In genomic region chr5:54681036-54681435, GRCh38 we compare ENCODE assay signal across 22 cellular contexts.
"Had no signal": no experiment of that assay in that cellular context is flagged by ENCODE, and none has a peak within 500 bp of the region (broad histone marks: within the 10 kb centered on the region; RNA-seq: fewer than 3 reads in every experiment).

No MANE protein-coding gene starts in this region.

- H3K36me3 ChIP-seq: cardiac muscle cell, SJSA1 had no signal

- H3K9me3 ChIP-seq: SJSA1 had no signal

- H3K27me3 Mint-ChIP-seq: activated CD8-positive, alpha-beta T cell treated with anti-CD3 and anti-CD28 coated beads for 36 hours had no signal

- ATAC-seq: activated CD4-positive, CD25-positive, alpha-beta regulatory T cell treated with anti-CD3 and anti-CD28 coated beads, Interleukin-2, amount 50 U/mL, for 24 hours; activated CD8-positive, alpha-beta T cell treated with anti-CD3 and anti-CD28 coated beads for 36 hours; activated T-cell treated with anti-CD3 and anti-CD28 coated beads, Interleukin-2, amount 50 U/mL, for 72 hours; PC-3 had no signal

- H3K27ac Mint-ChIP-seq: activated CD8-positive, alpha-beta T cell treated with anti-CD3 and anti-CD28 coated beads for 36 hours; activated naive CD8-positive, alpha-beta T cell treated with anti-CD3 and anti-CD28 coated beads, Interleukin-2, amount 10 ng/mL, durations not matched to agents 7 days and 5 days; activated T-cell treated with anti-CD3 and anti-CD28 coated beads, Interleukin-2, amount 50 U/mL, for 72 hours; brain; T-helper 1 cell treated with Interleukin-12 subunit alpha and Interleukin-12 subunit beta and Interleukin-4 antibody, amounts not matched to agents 30 μg/mL and 1 μg/mL, for 36 hours had no signal

- H3K4me3 Mint-ChIP-seq: activated CD8-positive, alpha-beta T cell treated with anti-CD3 and anti-CD28 coated beads for 36 hours; activated naive CD8-positive, alpha-beta T cell treated with anti-CD3 and anti-CD28 coated beads, Interleukin-2, amount 10 ng/mL, durations not matched to agents 7 days and 5 days; activated T-cell treated with anti-CD3 and anti-CD28 coated beads, Interleukin-2, amount 50 U/mL, for 72 hours; brain; T-helper 1 cell treated with Interleukin-12 subunit alpha and Interleukin-12 subunit beta and Interleukin-4 antibody, amounts not matched to agents 30 μg/mL and 1 μg/mL, for 36 hours had no signal

- H3K4me3 ChIP-seq: cardiac muscle cell, SJSA1 had no signal

- H3K4me1 Mint-ChIP-seq: brain had no signal

- H3K27me3 ChIP-seq: cardiac muscle cell, SJSA1 had no signal

- H3K36me3 Mint-ChIP-seq: brain had no signal

- H3K27ac ChIP-seq: cardiac muscle cell, SJSA1 had no signal

- DNase-seq: activated CD4-positive, alpha-beta T cell treated with anti-CD3 and anti-CD28 coated beads for 4 hours; activated CD8-positive, alpha-beta memory T cell treated with anti-CD3 and anti-CD28 coated beads, Interleukin-2, amount 50 U/mL, for 4 hours; activated CD8-positive, alpha-beta T cell treated with anti-CD3 and anti-CD28 coated beads for 36 hours; activated naive CD4-positive, alpha-beta T cell treated with anti-CD3 and anti-CD28 coated beads, Interleukin-2, amount 50 U/mL, for 16 hours; activated naive CD8-positive, alpha-beta T cell treated with anti-CD3 and anti-CD28 coated beads, Interleukin-2, amount 10 ng/mL, durations not matched to agents 7 days and 5 days; activated T-cell treated with anti-CD3 and anti-CD28 coated beads, Interleukin-2, amount 50 U/mL, for 72 hours; Karpas-422; MM.1S; NCI-H1105; NCI-H1436; NCI-H1694 treated with DMSO at 0.1 percent for 48 hours; NCI-H2029 treated with DMSO at 0.1 percent for 48 hours; NCI-H345; NCI-H510A; NCI-H69; PC-3; SHP77 had no signal
